10 cellular contexts compared by ENCODE assay signal in the genomic region with DNA sequence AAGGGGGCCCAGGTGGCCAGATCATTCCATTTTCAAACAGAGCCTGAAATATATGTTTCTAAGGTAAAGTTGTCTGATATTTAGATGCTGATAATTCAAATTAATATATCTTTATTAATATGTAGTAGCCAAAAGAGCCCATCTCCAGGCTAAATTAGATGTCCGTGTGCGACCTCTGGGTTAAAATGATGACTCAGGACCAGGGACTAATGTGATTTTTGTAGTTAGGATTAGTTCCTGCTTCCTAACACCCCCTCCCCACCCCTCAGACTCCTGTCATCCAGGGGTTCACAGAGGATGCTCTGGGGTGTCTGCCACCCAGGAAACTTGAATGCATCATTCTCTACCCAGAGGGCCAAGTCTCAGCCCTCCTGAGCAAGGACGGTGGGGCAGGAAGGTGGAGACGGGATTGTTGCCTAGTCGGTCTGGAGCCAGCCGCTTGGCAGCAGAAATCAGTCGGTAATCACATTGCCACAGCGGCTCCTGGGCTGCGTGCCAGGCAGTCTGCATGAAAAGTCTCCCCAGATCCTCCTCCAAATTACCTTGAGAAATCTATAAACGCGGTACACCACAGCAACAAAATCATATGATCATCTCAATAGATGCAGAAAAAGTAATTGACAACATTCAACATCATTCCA. TPM values are rescaled to one million over a fixed set of nuclear protein-coding genes. Genes with fewer than 3 reads are reported as not detected.
DNase-seq lines count a peak whose midpoint lies in the region; ATAC-seq and TF ChIP-seq lines count a peak whose summit lies in the region.
"Had no signal": no experiment of that assay in that cellular context is flagged by ENCODE, and none has a peak within 500 bp of the region (broad histone marks: within the 10 kb centered on the region; RNA-seq: fewer than 3 reads in every experiment).

No MANE protein-coding gene starts in this region.

- no peaks in the 10 kb centered on the region for H3K9me3 ChIP-seq in ovary

- intact Hi-C loops in ovary (cut with DNase I): no loop called here

- TF ChIP-seq EP300 in ovary (IDR thresholded peaks at IDR 0.05): no peak

- no peak overlapping the region for H3K4me3 ChIP-seq in cardiac fibroblast (replicated peaks in 1 of 2; ENCODE audit: low read depth in 2 of 2, low read length in 2 of 2)
- no peak overlapping the region for H3K4me3 ChIP-seq in ovary

- DNase-seq in DMS79 treated with DMSO at 0.1 percent for 48 hours (lab: John Stamatoyannopoulos, UW): peak; percentile 43
- peak; percentile 40 for DNase-seq in NCI-H2227 treated with DMSO at 0.1 percent for 48 hours (lab: John Stamatoyannopoulos, UW)
- peak; percentile 28 to 53 for DNase-seq in cardiac fibroblast (ENCODE audit: low read depth in 2 of 2)
- peak; percentile 45 for DNase-seq in mucosa of gallbladder (ENCODE audit: low spot score)
- no peak for DNase-seq in GM19238 (ENCODE audit: insufficient read length, low spot score)
- DNase-seq in ovary: no peak
- DNase-seq: NCI-H187; stimulated activated naive CD8-positive, alpha-beta T cell treated with anti-CD3 and anti-CD28 coated beads, Interleukin-15, amount 100 ng/mL, for 72 hours had no signal

- H3K4me1 ChIP-seq in ovary (ENCODE audit: insufficient read depth): no peaks in the 10 kb centered on the region

- no peak overlapping the region for H3K27ac ChIP-seq in ovary

- TF ChIP-seq CTCF in cardiac fibroblast (IDR thresholded peaks at IDR 0.05; ENCODE audit: low read depth, low read length) (no peak), ovary (IDR thresholded peaks at IDR 0.05) (no peak)

- 14 to 21% (median 18%) methylated on average over 11 of the region's 11 CpGs for WGBS in ovary, 3 donors

- H3K36me3 ChIP-seq in ovary: no peaks in the 10 kb centered on the region

- no peak for TF ChIP-seq POLR2A in ovary (IDR thresholded peaks at IDR 0.05)

- ATAC-seq in HG03108 (IDR thresholded peaks at IDR 0.05; ENCODE audit: unreplicated experiment) (no peak), HG03196 (IDR thresholded peaks at IDR 0.05; ENCODE audit: unreplicated experiment) (no peak)
- ATAC-seq: stimulated activated naive CD8-positive, alpha-beta T cell treated with anti-CD3 and anti-CD28 coated beads, Interleukin-15, amount 100 ng/mL, for 72 hours had no signal

- no peaks in the 10 kb centered on the region for H3K27me3 ChIP-seq in ovary

RNA-seq across cellular contexts. Expression of a gene that starts 29.8 kb away (rescaled TPM):
- 0.29 TPM for total RNA-seq in mucosa of gallbladder
- under 1 TPM in 1 of 7 donors, not detected in 6; 0.11 TPM for total RNA-seq in ovary
- polyA plus RNA-seq in ovary: not detected

RNA-seq across cellular contexts. Expression of a gene that starts 59.3 kb away (rescaled TPM):
- total RNA-seq in mucosa of gallbladder (12.1 TPM), ovary (10 to 100 TPM in 5 of 7 donors, 1 to 10 TPM in 2; 5.6 to 17.8 (median 15.8) TPM)
- 10 to 100 TPM in 1 of 2 donors, 1 to 10 TPM in 1; 6.4 to 11.6 TPM for polyA plus RNA-seq in ovary

Comparison
In these comparisons a context has a peak if more than half of its experiments do, and no peak if none do; other contexts are left out.
1. DNase-seq: peak in DMS79 treated with DMSO at 0.1 percent for 48 hours (single experiment), NCI-H2227 treated with DMSO at 0.1 percent for 48 hours (single experiment), cardiac fibroblast (2 of 2) and mucosa of gallbladder (single experiment); none in GM19238 (single experiment) and ovary (0 of 5).